In the genomic region with DNA sequence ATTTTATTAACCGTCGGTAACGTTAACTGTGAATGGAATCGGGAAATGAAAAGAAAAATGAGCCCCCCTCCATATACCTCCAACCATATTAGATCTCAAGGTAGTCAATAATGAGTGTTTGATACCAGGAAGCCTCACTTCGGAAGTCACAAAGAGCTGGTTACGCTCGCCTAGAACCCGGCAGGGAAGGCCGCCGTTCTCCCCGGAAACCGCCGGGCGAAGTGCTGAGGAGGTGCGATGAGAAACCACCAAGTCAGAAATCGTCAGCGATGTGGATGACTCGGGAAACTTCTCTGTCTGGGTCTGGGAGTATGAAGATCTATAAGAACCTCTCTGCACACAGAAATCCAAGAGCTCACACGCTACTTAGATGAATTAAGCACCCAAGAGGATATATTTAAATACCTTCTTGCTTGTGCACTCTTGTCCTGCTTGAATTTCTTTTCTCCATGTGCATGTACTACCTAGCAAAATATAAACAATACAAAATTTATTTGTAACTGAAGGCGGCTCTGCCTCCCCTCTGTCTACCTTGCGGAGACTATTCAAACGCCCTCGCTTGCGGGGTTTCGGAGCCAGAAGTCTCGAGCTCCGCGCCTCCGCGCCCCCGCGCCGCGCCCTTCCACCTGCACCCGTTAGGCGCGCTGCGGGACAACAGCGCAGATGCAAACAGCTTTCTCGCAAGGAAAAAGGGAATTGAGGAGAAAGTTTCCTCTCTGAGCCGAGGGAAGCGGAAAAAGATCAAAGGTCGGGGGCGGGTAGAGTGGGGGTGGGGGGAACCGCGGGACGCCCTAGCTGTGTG, we compare ENCODE assay signal across 21 cellular contexts. TPM values are rescaled to one million over a fixed set of nuclear protein-coding genes. Genes with fewer than 3 reads are reported as not detected.
A peak's percentile ranks its signal among the peaks of the same experiment; 100 is the strongest.
DNase-seq lines count a peak whose midpoint lies in the region; ATAC-seq, FAIRE-seq and TF ChIP-seq lines count a peak whose summit lies in the region.
"Had no signal": no experiment of that assay in that cellular context is flagged by ENCODE, and none has a peak within 500 bp of the region (broad histone marks: within the 10 kb centered on the region; RNA-seq: fewer than 3 reads in every experiment).

No MANE protein-coding gene starts in this region.

- no peak overlapping the region for H4K91ac ChIP-seq in H1 (replicated peaks; ENCODE audit: insufficient read length, low read length)

- H3K4me3 ChIP-seq in H1 (ENCODE audit: extremely low read depth in 1 of 4, insufficient read depth in 2 of 4, low read depth in 3 of 4, low read length in 4 of 4) = peak overlapping the region in 3 of 4 experiments; percentile 1 to 52 (median 3); a peak in 4 of 8 replicates
- H3K4me3 ChIP-seq: GM23248, sigmoid colon, upper lobe of right lung had no signal

- H2AK5ac ChIP-seq in H1 (ENCODE audit: low read depth, low read length) = no peak overlapping the region

- TF ChIP-seq CTCF in natural killer cell (IDR thresholded peaks at IDR 0.05) = no peak
- no peak for TF ChIP-seq CTCF in H1 (IDR thresholded peaks at IDR 0.05; ENCODE audit: control extremely low read depth in 1 of 3, insufficient read depth in 1 of 3, low read depth in 1 of 3, low read length in 3 of 3)
- no peak for TF ChIP-seq CTCF in mesothelial cell of epicardium (IDR thresholded peaks at IDR 0.05; ENCODE audit: unreplicated experiment)

- no peak overlapping the region for H3K27ac ChIP-seq in H1 (ENCODE audit: low read depth, low read length)
- H3K27ac ChIP-seq: GM23248, sigmoid colon, upper lobe of right lung had no signal

- H3K9me3 Mint-ChIP-seq in natural killer cell (peaks cover 3 to 4% of the 10 kb centered on the region in 2 donors), mesothelial cell of epicardium (no peaks in the 10 kb centered on the region)
- peaks cover 3% of the 10 kb centered on the region for H3K9me3 Mint-ChIP-seq in natural killer cell treated with Interleukin-12 subunit alpha and Interleukin-12 subunit beta and Interleukin-15 and Interleukin-18, amount 100 ng/mL, for 72 hours

- H2AFZ ChIP-seq in H1 (ENCODE audit: low read length) = no peak overlapping the region
- H2AFZ ChIP-seq: GM23248 had no signal

- H3K4me3 Mint-ChIP-seq in natural killer cell (peak overlapping the region; percentile 25), mesothelial cell of epicardium (peak overlapping the region; percentile 24)
- H3K4me3 Mint-ChIP-seq in natural killer cell treated with Interleukin-12 subunit alpha and Interleukin-12 subunit beta and Interleukin-15 and Interleukin-18, amount 100 ng/mL, for 72 hours = no peak overlapping the region

- no peaks in the 10 kb centered on the region for H4K20me1 ChIP-seq in H1 (replicated peaks in 1 of 2; ENCODE audit: control insufficient read depth in 1 of 2, insufficient read depth in 2 of 2, low read length in 2 of 2)

- TF ChIP-seq EP300 in H1 (IDR thresholded peaks at IDR 0.05; ENCODE audit: borderline replicate concordance in 1 of 2, low read depth in 2 of 2, low read length in 2 of 2) = no peak

- no peak overlapping the region for H2BK120ac ChIP-seq in H1 (replicated peaks; ENCODE audit: low read depth, low read length)

- no peak overlapping the region for H3K23ac ChIP-seq in H1 (ENCODE audit: insufficient read length)

- no peak for FAIRE-seq in H1 (lab: Jason Lieb, UNC)
- FAIRE-seq: kidney had no signal

- H3K79me1 ChIP-seq in H1 (ENCODE audit: low read depth, low read length) = no peaks in the 10 kb centered on the region

- H3K27me3 Mint-ChIP-seq in natural killer cell (ENCODE audit: low read depth in 2 of 2) = peaks cover 45 to 74% of the 10 kb centered on the region in 2 donors
- H3K27me3 Mint-ChIP-seq in natural killer cell treated with Interleukin-12 subunit alpha and Interleukin-12 subunit beta and Interleukin-15 and Interleukin-18, amount 100 ng/mL, for 72 hours = peaks cover 43 to 48% of the 10 kb centered on the region in 2 donors
- H3K27me3 Mint-ChIP-seq in mesothelial cell of epicardium (ENCODE audit: low read depth) = peaks cover 96% of the 10 kb centered on the region

- H3K4me1 ChIP-seq in H1 (replicated peaks in 1 of 4; ENCODE audit: control insufficient read depth in 3 of 4, insufficient read depth in 4 of 4, low read length in 3 of 4) = peaks cover 0 to 10% (median 5%) of the 10 kb centered on the region in 4 experiments; a peak in 5 of 7 replicates

- DNase-seq in natural killer cell (no peak), H1 (ENCODE audit: low read depth in 1 of 2, low spot score in 2 of 2) (no peak), mesothelial cell of epicardium (ENCODE audit: low spot score in 2 of 2, unreplicated experiment in 2 of 2) (no peak), foreskin melanocyte (no peak), HT-29 (ENCODE audit: low spot score) (no peak), NK-92 (lab: John Stamatoyannopoulos, UW; ENCODE audit: unreplicated experiment) (no peak)
- DNase-seq in natural killer cell treated with Interleukin-12 subunit alpha and Interleukin-12 subunit beta and Interleukin-15 and Interleukin-18, amount 100 ng/mL, for 72 hours (ENCODE audit: low spot score) = no peak
- DNase-seq in activated CD4-positive, CD25-positive, alpha-beta regulatory T cell (lab: John Stamatoyannopoulos, UW) = no peak
- DNase-seq: amygdala; CD4-positive, CD25-positive, alpha-beta regulatory T cell; central memory CD4-positive, alpha-beta T cell; DMS79; esophagus squamous epithelium; GM23248; head of caudate nucleus; kidney; mesendoderm; NCI-H2029; nucleus accumbens; sigmoid colon; upper lobe of right lung had no signal

- H3K4me1 Mint-ChIP-seq in natural killer cell (peaks cover 4 to 8% of the 10 kb centered on the region in 2 donors), mesothelial cell of epicardium (peaks cover 9% of the 10 kb centered on the region)
- peaks cover 0 to 5% of the 10 kb centered on the region in 2 donors for H3K4me1 Mint-ChIP-seq in natural killer cell treated with Interleukin-12 subunit alpha and Interleukin-12 subunit beta and Interleukin-15 and Interleukin-18, amount 100 ng/mL, for 72 hours (ENCODE audit: low read depth in 2 of 2)

- H3K4ac ChIP-seq in H1 (replicated peaks; ENCODE audit: insufficient read length, low read depth, low read length) = no peak overlapping the region

- POLR2A ChIA-PET in H1 (lab: Charles Lee; ENCODE audit: partially characterized antibody) = interaction anchor here (1.1 to 1.3 kb wide), 3 partner anchors 18 to 22 kb away, joined by 3 to 5 read pairs (median 5); a partner anchor contains a TSS

- H3K9me3 ChIP-seq in H1 (ENCODE audit: insufficient read depth in 2 of 2, low read depth in 1 of 2, low read length in 1 of 2) = no peaks in the 10 kb centered on the region
- H3K9me3 ChIP-seq: esophagus squamous epithelium, sigmoid colon, upper lobe of right lung had no signal

- ATAC-seq in natural killer cell = no peak
- no peak for ATAC-seq in natural killer cell treated with Interleukin-12 subunit alpha and Interleukin-12 subunit beta and Interleukin-15 and Interleukin-18, amount 100 ng/mL, for 72 hours
- ATAC-seq: upper lobe of right lung had no signal

- CTCF ChIA-PET in H1 (lab: Charles Lee; ENCODE audit: partially characterized antibody) = interaction anchor here (0.8 to 6.8 kb wide), 12 partner anchors 8 to 199 kb away, joined by 3 to 83 read pairs (median 6); a partner anchor contains a TSS

- no peaks in the 10 kb centered on the region for H3K79me2 ChIP-seq in H1 (ENCODE audit: control insufficient read depth in 1 of 2, insufficient read depth in 2 of 2, low read length in 2 of 2)

- no peak for TF ChIP-seq POLR2A in H1 (IDR thresholded peaks at IDR 0.05; ENCODE audit: control extremely low read depth in 1 of 2, low read depth in 2 of 2, low read length in 2 of 2)

- H3K36me3 ChIP-seq in H1 (ENCODE audit: control insufficient read depth in 2 of 4, insufficient read depth in 4 of 4, low read length in 3 of 4) = no peaks in the 10 kb centered on the region
- H3K36me3 ChIP-seq: esophagus squamous epithelium, sigmoid colon, upper lobe of right lung had no signal

- intact Hi-C loops in natural killer cell (cut with micrococcal nuclease) = no loop called here

- H3K14ac ChIP-seq in H1 (ENCODE audit: insufficient read length) = no peak overlapping the region

- H3K36me3 Mint-ChIP-seq in natural killer cell (no peaks in the 10 kb centered on the region), mesothelial cell of epicardium (no peaks in the 10 kb centered on the region)
- peaks cover 9% of the 10 kb centered on the region for H3K36me3 Mint-ChIP-seq in natural killer cell treated with Interleukin-12 subunit alpha and Interleukin-12 subunit beta and Interleukin-15 and Interleukin-18, amount 100 ng/mL, for 72 hours
- H3K36me3 Mint-ChIP-seq: CD4-positive, CD25-positive, alpha-beta regulatory T cell had no signal

- no peak for TF ChIP-seq RAD21 in H1 (IDR thresholded peaks at IDR 0.05 in 1 of 2, conservative IDR thresholded peaks at IDR 0.05 in 1 of 2; ENCODE audit: low read depth in 2 of 2, low read length in 2 of 2)

- H2BK15ac ChIP-seq in H1 (ENCODE audit: low read length) = no peak overlapping the region

- peak overlapping the region; percentile 62 to 78 for H3K4me2 ChIP-seq in H1 (ENCODE audit: insufficient read depth in 1 of 2, low read depth in 2 of 2, low read length in 2 of 2)

- H2BK5ac ChIP-seq in H1 (ENCODE audit: low read depth, low read length) = no peak overlapping the region

- H3K9ac ChIP-seq in H1 (replicated peaks in 1 of 4; ENCODE audit: extremely low read depth in 1 of 4, low read depth in 3 of 4, low read length in 3 of 4) = no peak overlapping the region
- H3K9ac ChIP-seq: GM23248 had no signal

- no peak overlapping the region for H2BK20ac ChIP-seq in H1 (ENCODE audit: low read length)

- no peak overlapping the region for H2BK12ac ChIP-seq in H1 (ENCODE audit: low read depth, low read length)

- H3K27ac Mint-ChIP-seq in natural killer cell = no peak overlapping the region
- H3K27ac Mint-ChIP-seq in natural killer cell treated with Interleukin-12 subunit alpha and Interleukin-12 subunit beta and Interleukin-15 and Interleukin-18, amount 100 ng/mL, for 72 hours = no peak overlapping the region
- H3K27ac Mint-ChIP-seq in mesothelial cell of epicardium = no peak overlapping the region
- H3K27ac Mint-ChIP-seq: CD4-positive, CD25-positive, alpha-beta regulatory T cell had no signal

- peaks cover 54 to 77% (median 66%) of the 10 kb centered on the region in 4 experiments for H3K27me3 ChIP-seq in H1 (replicated peaks in 1 of 4; ENCODE audit: control insufficient read depth in 3 of 4, extremely low read depth in 1 of 4, insufficient read depth in 3 of 4, low read length in 3 of 4)

- no peak overlapping the region for H4K8ac ChIP-seq in H1 (ENCODE audit: extremely low read depth, insufficient read depth, low read length)

- no peak overlapping the region for H4K5ac ChIP-seq in H1 (ENCODE audit: insufficient read length, low read depth, low read length)

- H3K56ac ChIP-seq in H1 (replicated peaks; ENCODE audit: insufficient read length, low read depth, low read length) = no peak overlapping the region

- WGBS in H1 (ENCODE audit: extremely low coverage in 1 of 2, insufficient coverage in 1 of 2, insufficient read length in 1 of 2, insufficient replicate concordance in 2 of 2, low coverage in 1 of 2, low lambda C conversion rate in 2 of 2, missing lambda C conversion rate in 1 of 2), 2 experiments = 10% methylated on average over 40 of the region's 47 CpGs; no CpG with 5 or more reads in 1 of the 2 experiments

- H3K23me2 ChIP-seq in H1 (ENCODE audit: low read depth, low read length) = no peaks in the 10 kb centered on the region; the same call in 1 of the 2 replicates

- no peak overlapping the region for H3K18ac ChIP-seq in H1 (ENCODE audit: extremely low read depth, low read length)

RNA-seq across cellular contexts. Expression of a gene that starts 17.8 kb away (rescaled TPM):
- total RNA-seq in natural killer cell (not detected), mesothelial cell of epicardium (not detected in 3 replicates)
- total RNA-seq in natural killer cell treated with Interleukin-12 subunit alpha and Interleukin-12 subunit beta and Interleukin-15 and Interleukin-18, amount 100 ng/mL, for 72 hours = not detected
- total RNA-seq in H1 (2021; fragmentation: NEBNext Ultra II Directional; extraction: Animal tissue kit (Norgen Biotek cat#: 25700)) = 0.19 and 0.45 TPM in 2 replicates
- 0.03 and 0.13 TPM in 2 replicates for polyA plus RNA-seq in H1 (2011; rRNA removed)
- polyA plus RNA-seq in H1 (2011; cell fraction: cytosol; rRNA removed) = 0.05 TPM
- 0.06 TPM for polyA plus RNA-seq in H1 (2011; cell fraction: nucleus; rRNA removed)
- polyA plus RNA-seq in H1 (2012, experiment 1 of 2) = 0.08 TPM in 1 of 4 replicates, not detected in the others
- not detected for polyA plus RNA-seq in H1 (2012, experiment 2 of 2)
- 0.08 TPM for polyA plus RNA-seq in H1 (2013, experiment 1 of 2)
- 0.06 TPM for polyA plus RNA-seq in H1 (2013, experiment 2 of 2)
- polyA minus RNA-seq in H1 (2011; rRNA and poly(A)+ RNA removed) = not detected in 2 replicates
- polyA minus RNA-seq in H1 (2011; cell fraction: cytosol; rRNA and poly(A)+ RNA removed) = not detected
- polyA minus RNA-seq in H1 (2011; cell fraction: nucleus; rRNA and poly(A)+ RNA removed) = not detected
- total RNA-seq in HT-29 (2014; rRNA removed; shearing (Covaris generic)) = not detected in 2 replicates
- total RNA-seq: CD4-positive, CD25-positive, alpha-beta regulatory T cell; sigmoid colon; upper lobe of right lung had no signal
- polyA plus RNA-seq: CD4-positive, CD25-positive, alpha-beta regulatory T cell; GM23248 had no signal
